32 cellular contexts compared by ENCODE assay signal in genomic region chr9:133569891-133570651, GRCh38. TPM values are rescaled to one million over a fixed set of nuclear protein-coding genes. Genes with fewer than 3 reads are reported as not detected.
A peak's percentile ranks its signal among the peaks of the same experiment; 100 is the strongest.
DNase-seq lines count a peak whose midpoint lies in the region; ATAC-seq and TF ChIP-seq lines count a peak whose summit lies in the region.
"Had no signal": no experiment of that assay in that cellular context is flagged by ENCODE, and none has a peak within 500 bp of the region (broad histone marks: within the 10 kb centered on the region; RNA-seq: fewer than 3 reads in every experiment).

No MANE protein-coding gene starts in this region.

- DNase-seq in ELF-1 (ENCODE audit: low read depth, low spot score) = peak; percentile 95
- DNase-seq in NCI-H510A (lab: John Stamatoyannopoulos, UW) = peak; percentile 21
- DNase-seq in lower lobe of right lung = peak; percentile 86
- no peak for DNase-seq in kidney tubule cell (ENCODE audit: low spot score)
- no peak for DNase-seq in Peyer's patch
- no peak for DNase-seq in esophagus muscularis mucosa (ENCODE audit: extremely low spot score)
- DNase-seq: ACHN; activated CD4-positive, alpha-beta T cell treated with anti-CD3 and anti-CD28 coated beads, Interleukin-2, amount 50 U/mL, for 4 hours; activated CD4-positive, CD25-positive, alpha-beta regulatory T cell; activated naive CD4-positive, alpha-beta T cell treated with anti-CD3 and anti-CD28 coated beads, Interleukin-2, amount 10 ng/mL, durations not matched to agents 7 days and 5 days; BE2C; CD8-positive, alpha-beta memory T cell; cortex of kidney; esophagus squamous epithelium; foreskin melanocyte; KBM-7; left ventricle myocardium superior; natural killer cell; NCI-H2081 treated with DMSO at 0.1 percent for 48 hours; NCI-H446 treated with DMSO at 0.1 percent for 48 hours; ovary; SHP77 treated with DMSO at 0.1 percent for 48 hours; stimulated activated CD4-positive, alpha-beta T cell treated with anti-CD3 and anti-CD28 coated beads, Interleukin-2, amount 100 ng/mL, for 24 hours had no signal

- H3K27ac ChIP-seq in lower lobe of right lung = no peak overlapping the region
- H3K27ac ChIP-seq in Peyer's patch = no peak overlapping the region
- H3K27ac ChIP-seq in esophagus muscularis mucosa (replicated peaks in 1 of 4) = no peak overlapping the region
- H3K27ac ChIP-seq: esophagus squamous epithelium, hepatocyte, ovary, tibial nerve had no signal

- no peaks in the 10 kb centered on the region for H3K36me3 Mint-ChIP-seq in brain
- H3K36me3 Mint-ChIP-seq: activated naive CD4-positive, alpha-beta T cell treated with anti-CD3 and anti-CD28 coated beads, Interleukin-2, amount 10 ng/mL, durations not matched to agents 7 days and 5 days; CD8-positive, alpha-beta memory T cell; natural killer cell had no signal

- H3K9me3 ChIP-seq in lower lobe of right lung (no peaks in the 10 kb centered on the region), Peyer's patch (no peaks in the 10 kb centered on the region), esophagus muscularis mucosa (no peaks in the 10 kb centered on the region)
- H3K9me3 ChIP-seq: BE2C, esophagus squamous epithelium, ovary, tibial nerve had no signal

- no peak overlapping the region for H3K4me3 Mint-ChIP-seq in brain
- H3K4me3 Mint-ChIP-seq: activated naive CD4-positive, alpha-beta T cell treated with anti-CD3 and anti-CD28 coated beads, Interleukin-2, amount 10 ng/mL, durations not matched to agents 7 days and 5 days; activated T-helper 1 cell treated with anti-CD3 and anti-CD28 coated beads, Interleukin-12 subunit alpha, Interleukin-12 subunit beta, Interleukin-2, Interleukin-4 antibody, amounts not matched to agents 30 ng/mL and 10 ng/mL and 1 ng/mL, durations not matched to agents 14 hours and 24 hours and 36 hours; CD8-positive, alpha-beta memory T cell; natural killer cell had no signal

- H3K4me3 ChIP-seq in lower lobe of right lung = no peak overlapping the region
- no peak overlapping the region for H3K4me3 ChIP-seq in Peyer's patch
- H3K4me3 ChIP-seq in esophagus muscularis mucosa = no peak overlapping the region
- H3K4me3 ChIP-seq: esophagus squamous epithelium, hepatocyte, ovary, tibial nerve had no signal

- intact Hi-C loops in lower lobe of right lung (cut with DNase I) (no loop called here), esophagus muscularis mucosa (cut with DNase I) (no loop called here)

- H3K4me1 ChIP-seq in lower lobe of right lung (peaks cover 12% of the 10 kb centered on the region), Peyer's patch (no peaks in the 10 kb centered on the region), esophagus muscularis mucosa (peaks cover 19 to 44% (median 33%) of the 10 kb centered on the region in 4 donors)

- peak; percentile 71 to 83 for ATAC-seq in lower lobe of right lung
- no peak for ATAC-seq in HG03039 (IDR thresholded peaks at IDR 0.05; ENCODE audit: unreplicated experiment)
- ATAC-seq: left ventricle myocardium superior, natural killer cell had no signal

- H3K27me3 Mint-ChIP-seq in brain = no peaks in the 10 kb centered on the region
- H3K27me3 Mint-ChIP-seq: activated naive CD4-positive, alpha-beta T cell treated with anti-CD3 and anti-CD28 coated beads, Interleukin-2, amount 10 ng/mL, durations not matched to agents 7 days and 5 days had no signal

- TF ChIP-seq CTCF in brain (conservative IDR thresholded peaks at IDR 0.05) = no peak
- no peak for TF ChIP-seq CTCF in lower lobe of right lung (IDR thresholded peaks at IDR 0.05)
- no peak for TF ChIP-seq CTCF in Peyer's patch (IDR thresholded peaks at IDR 0.05)
- TF ChIP-seq CTCF in esophagus muscularis mucosa (IDR thresholded peaks at IDR 0.05) = no peak

- 89% methylated on average over 31 of the region's 34 CpGs for WGBS in esophagus muscularis mucosa

- H3K27ac Mint-ChIP-seq in brain = peak overlapping the region in 4 of 5 experiments; percentile 36 to 80 (median 65)
- H3K27ac Mint-ChIP-seq: activated naive CD4-positive, alpha-beta T cell treated with anti-CD3 and anti-CD28 coated beads, Interleukin-2, amount 10 ng/mL, durations not matched to agents 7 days and 5 days; activated T-helper 1 cell treated with anti-CD3 and anti-CD28 coated beads, Interleukin-12 subunit alpha, Interleukin-12 subunit beta, Interleukin-2, Interleukin-4 antibody, amounts not matched to agents 30 ng/mL and 10 ng/mL and 1 ng/mL, durations not matched to agents 14 hours and 24 hours and 36 hours; CD8-positive, alpha-beta memory T cell; natural killer cell had no signal

- H3K4me1 Mint-ChIP-seq in brain = peaks cover 46% of the 10 kb centered on the region
- H3K4me1 Mint-ChIP-seq: activated naive CD4-positive, alpha-beta T cell treated with anti-CD3 and anti-CD28 coated beads, Interleukin-2, amount 10 ng/mL, durations not matched to agents 7 days and 5 days; CD8-positive, alpha-beta memory T cell; natural killer cell had no signal

- TF ChIP-seq POLR2A in Peyer's patch (IDR thresholded peaks at IDR 0.05) = no peak
- TF ChIP-seq POLR2A in esophagus muscularis mucosa (IDR thresholded peaks at IDR 0.05; ENCODE audit: low read depth) = no peak

- TF ChIP-seq EP300 in esophagus muscularis mucosa (IDR thresholded peaks at IDR 0.05) = no peak

- H3K27me3 ChIP-seq in lower lobe of right lung (ENCODE audit: low read depth) (no peaks in the 10 kb centered on the region), Peyer's patch (no peaks in the 10 kb centered on the region), esophagus muscularis mucosa (peaks cover 0 to 19% (median 0%) of the 10 kb centered on the region in 4 donors)
- H3K27me3 ChIP-seq: BE2C, hepatocyte, ovary had no signal

- peaks cover 6% of the 10 kb centered on the region for H3K36me3 ChIP-seq in lower lobe of right lung
- H3K36me3 ChIP-seq in Peyer's patch = no peaks in the 10 kb centered on the region
- H3K36me3 ChIP-seq in esophagus muscularis mucosa = peaks cover 0 to 8% (median 3%) of the 10 kb centered on the region in 4 donors
- H3K36me3 ChIP-seq: BE2C, esophagus squamous epithelium, ovary, tibial nerve had no signal

- no peaks in the 10 kb centered on the region for H3K9me3 Mint-ChIP-seq in brain
- H3K9me3 Mint-ChIP-seq: activated naive CD4-positive, alpha-beta T cell treated with anti-CD3 and anti-CD28 coated beads, Interleukin-2, amount 10 ng/mL, durations not matched to agents 7 days and 5 days; activated T-helper 1 cell treated with anti-CD3 and anti-CD28 coated beads, Interleukin-12 subunit alpha, Interleukin-12 subunit beta, Interleukin-2, Interleukin-4 antibody, amounts not matched to agents 30 ng/mL and 10 ng/mL and 1 ng/mL, durations not matched to agents 14 hours and 24 hours and 36 hours; CD8-positive, alpha-beta memory T cell; natural killer cell had no signal

RNA-seq across cellular contexts. Expression of gene ADAMTSL2, which starts 35.6 kb away (rescaled TPM):
- 24.2 TPM for polyA plus RNA-seq in brain (ENCODE audit: insufficient read depth, low read depth, low replicate concordance)
- total RNA-seq in lower lobe of right lung = 10.1 TPM
- total RNA-seq in Peyer's patch = 10 to 100 TPM in 1 of 4 donors, 1 to 10 TPM in 2, under 1 TPM in 1; 0.40 to 14.0 (median 1.8) TPM
- 1 to 10 TPM; 2.8 to 6.6 (median 3.2) TPM for total RNA-seq in esophagus muscularis mucosa
- total RNA-seq: activated T-helper 1 cell treated with anti-CD3 and anti-CD28 coated beads, Interleukin-12 subunit alpha, Interleukin-12 subunit beta, Interleukin-2, Interleukin-4 antibody, amounts not matched to agents 30 ng/mL and 10 ng/mL and 1 ng/mL, durations not matched to agents 14 hours and 24 hours and 36 hours; CD8-positive, alpha-beta memory T cell; HT1080; MCF 10A; natural killer cell had no signal
- polyA plus RNA-seq: CD8-positive, alpha-beta memory T cell had no signal

RNA-seq across cellular contexts. Expression of gene FAM163B, which starts 39.1 kb away (rescaled TPM):
- polyA plus RNA-seq in brain (ENCODE audit: insufficient read depth, low read depth, low replicate concordance) = 89.4 TPM
- total RNA-seq in lower lobe of right lung (not detected), Peyer's patch (not detected), esophagus muscularis mucosa (not detected)
- total RNA-seq: activated T-helper 1 cell treated with anti-CD3 and anti-CD28 coated beads, Interleukin-12 subunit alpha, Interleukin-12 subunit beta, Interleukin-2, Interleukin-4 antibody, amounts not matched to agents 30 ng/mL and 10 ng/mL and 1 ng/mL, durations not matched to agents 14 hours and 24 hours and 36 hours; CD8-positive, alpha-beta memory T cell; esophagus squamous epithelium; HT1080; left ventricle myocardium superior; MCF 10A; mononuclear cell; natural killer cell; renal cortical epithelial cell had no signal
- polyA plus RNA-seq: CD8-positive, alpha-beta memory T cell had no signal

RNA-seq across cellular contexts. Expression of gene MYMK, which starts 45.3 kb away (rescaled TPM):
- 0.80 TPM for polyA plus RNA-seq in brain (ENCODE audit: insufficient read depth, low read depth, low replicate concordance)
- total RNA-seq in lower lobe of right lung (not detected), Peyer's patch (not detected), esophagus muscularis mucosa (not detected)
- total RNA-seq: activated T-helper 1 cell treated with anti-CD3 and anti-CD28 coated beads, Interleukin-12 subunit alpha, Interleukin-12 subunit beta, Interleukin-2, Interleukin-4 antibody, amounts not matched to agents 30 ng/mL and 10 ng/mL and 1 ng/mL, durations not matched to agents 14 hours and 24 hours and 36 hours; CD8-positive, alpha-beta memory T cell; esophagus squamous epithelium; hepatocyte; HT1080; left ventricle myocardium superior; MCF 10A; mononuclear cell; natural killer cell; ovary; renal cortical epithelial cell had no signal
- polyA plus RNA-seq: CD8-positive, alpha-beta memory T cell; ovary had no signal

Comparison
In these comparisons a context has a peak if more than half of its experiments do, and no peak if none do; other contexts are left out.
1. DNase-seq: peak in ELF-1 (single experiment), NCI-H510A (single experiment) and lower lobe of right lung (single experiment); none in kidney tubule cell (single experiment), Peyer's patch (0 of 3) and esophagus muscularis mucosa (single experiment).